In the genomic region with DNA sequence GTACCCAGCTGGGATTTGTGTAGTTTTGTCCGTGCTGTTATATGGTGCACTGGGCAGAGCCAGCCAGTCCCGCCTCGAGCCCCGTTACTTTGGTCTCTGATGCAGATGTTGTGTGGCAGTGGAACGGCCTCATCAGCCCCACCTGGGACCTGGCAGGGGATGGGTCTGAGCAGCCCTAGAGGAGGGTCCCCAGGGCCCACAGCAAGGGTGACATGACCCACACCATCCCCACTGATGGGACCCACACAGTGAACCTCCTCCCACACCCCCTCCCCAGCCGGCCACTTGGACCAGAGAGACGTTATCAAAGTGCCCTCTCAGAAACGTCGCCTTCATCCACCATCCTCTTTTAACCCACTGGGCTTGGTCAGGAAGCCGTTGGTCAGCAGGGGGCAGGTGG, we compare ENCODE assay signal across 21 cellular contexts. TPM values are rescaled to one million over a fixed set of nuclear protein-coding genes. Genes with fewer than 3 reads are reported as not detected.
"Had no signal": no experiment of that assay in that cellular context is flagged by ENCODE, and none has a peak within 500 bp of the region (broad histone marks: within the 10 kb centered on the region; RNA-seq: fewer than 3 reads in every experiment).

No MANE protein-coding gene starts in this region.

- H3K4me1 ChIP-seq: thyroid gland had no signal

- H2AFZ ChIP-seq: hepatocyte had no signal

- H3K4me3 ChIP-seq: hepatocyte, mucosa of descending colon, thyroid gland had no signal

- H3K27ac ChIP-seq: hepatocyte, thyroid gland had no signal

- DNase-seq: activated CD4-positive, alpha-beta T cell treated with anti-CD3 and anti-CD28 coated beads for 1 hour; activated CD8-positive, alpha-beta memory T cell treated with anti-CD3 and anti-CD28 coated beads, Interleukin-2, amount 50 U/mL, for 4 hours; caudate nucleus; dermis blood vessel endothelial cell; effector CD8-positive, alpha-beta T cell; foreskin melanocyte; left cardiac atrium; nephron progenitor cell; retina; stimulated activated CD4-positive, alpha-beta T cell treated with anti-CD3 and anti-CD28 coated beads, Interleukin-4, amount 100 ng/mL, for 4 hours; stimulated activated naive CD8-positive, alpha-beta T cell treated with anti-CD3 and anti-CD28 coated beads, Interleukin-15, Interleukin-2, amounts not matched to agents 100 U/mL and 50 U/mL, for 24 hours; T-helper 9 cell; thyroid gland had no signal

- H3K27ac Mint-ChIP-seq: activated naive CD4-positive, alpha-beta T cell treated with anti-CD3 and anti-CD28 coated beads, Interleukin-2, amount 50 U/mL, for 72 hours; activated T-helper 1 cell treated with anti-CD3 and anti-CD28 coated beads, Interleukin-12 subunit alpha, Interleukin-12 subunit beta, Interleukin-2, Interleukin-4 antibody, amounts not matched to agents 30 ng/mL and 10 ng/mL and 1 ng/mL, durations not matched to agents 14 hours and 24 hours and 36 hours; brain; nephron progenitor cell; progenitor cell of endocrine pancreas had no signal

- H3K4me3 Mint-ChIP-seq: activated T-helper 1 cell treated with anti-CD3 and anti-CD28 coated beads, Interleukin-12 subunit alpha, Interleukin-12 subunit beta, Interleukin-2, Interleukin-4 antibody, amounts not matched to agents 30 ng/mL and 10 ng/mL and 1 ng/mL, durations not matched to agents 14 hours and 24 hours and 36 hours; brain; memory B cell; nephron progenitor cell had no signal

- H3K4me2 ChIP-seq: hepatocyte had no signal

- H3K27me3 ChIP-seq: hepatocyte, thyroid gland had no signal

- H3K36me3 Mint-ChIP-seq: brain had no signal

- H3K79me2 ChIP-seq: hepatocyte had no signal

- H3K4me1 Mint-ChIP-seq: brain had no signal

- H3K9me3 ChIP-seq: thyroid gland had no signal

RNA-seq across cellular contexts. Expression of a gene that starts 42.0 kb away (rescaled TPM):
- total RNA-seq: dermis blood vessel endothelial cell, SK-MEL-5 had no signal
